In genomic region chr3:97197830-97198229, GRCh38 we compare ENCODE assay signal across 24 cellular contexts.
A peak's percentile ranks its signal among the peaks of the same experiment; 100 is the strongest.
DNase-seq lines count a peak whose midpoint lies in the region; ATAC-seq, FAIRE-seq and TF ChIP-seq lines count a peak whose summit lies in the region.
"Had no signal": no experiment of that assay in that cellular context is flagged by ENCODE, and none has a peak within 500 bp of the region (broad histone marks: within the 10 kb centered on the region; RNA-seq: fewer than 3 reads in every experiment).

No MANE protein-coding gene starts in this region.

- H3K9ac ChIP-seq in H1 (replicated peaks in 1 of 4; ENCODE audit: extremely low read depth in 1 of 4, low read depth in 3 of 4, low read length in 3 of 4), result no peak overlapping the region; a peak in 1 of 7 replicates
- no peak overlapping the region for H3K9ac ChIP-seq in mesendoderm (ENCODE audit: low read length)
- H3K9ac ChIP-seq: BLaER1 treated with 17β-estradiol and CSF1 and Interleukin-3, amounts not matched to agents 10 nM and 100 nM had no signal

- H3K56ac ChIP-seq in H1 (replicated peaks; ENCODE audit: insufficient read length, low read depth, low read length) (no peak overlapping the region), mesendoderm (ENCODE audit: low read length) (no peak overlapping the region)

- no peaks in the 10 kb centered on the region for H3K4me1 Mint-ChIP-seq in MCF 10A (ENCODE audit: insufficient read depth, unreplicated experiment)
- no peaks in the 10 kb centered on the region for H3K4me1 Mint-ChIP-seq in activated naive CD4-positive, alpha-beta T cell treated with anti-CD3 and anti-CD28 coated beads for 36 hours (ENCODE audit: low read depth)
- H3K4me1 Mint-ChIP-seq: CD14-positive monocyte; CD8-positive, alpha-beta memory T cell had no signal

- intact Hi-C loops in breast epithelium (cut with DNase I; ENCODE audit: low total_unique reads), result no loop called here
- intact Hi-C loops in MCF 10A (cut with micrococcal nuclease), result no loop called here
- intact Hi-C loops in mucosa of descending colon (cut with DNase I, micrococcal nuclease), result no loop called here
- intact Hi-C loops in activated naive CD4-positive, alpha-beta T cell treated with anti-CD3 and anti-CD28 coated beads for 36 hours (cut with micrococcal nuclease), result no loop called here

- H4K8ac ChIP-seq in H1 (ENCODE audit: extremely low read depth, insufficient read depth, low read length), result no peak overlapping the region
- no peak overlapping the region for H4K8ac ChIP-seq in mesendoderm (ENCODE audit: low read depth, low read length)

- no peaks in the 10 kb centered on the region for H4K20me1 ChIP-seq in H1 (replicated peaks in 1 of 2; ENCODE audit: control insufficient read depth in 1 of 2, insufficient read depth in 2 of 2, low read length in 2 of 2)
- H4K20me1 ChIP-seq: BLaER1 treated with 17β-estradiol and CSF1 and Interleukin-3, amounts not matched to agents 10 nM and 100 nM had no signal

- H3K27ac ChIP-seq in breast epithelium (peak overlapping the region; percentile 65 to 79), H1 (ENCODE audit: low read depth, low read length) (no peak overlapping the region), mesendoderm (ENCODE audit: low read depth, low read length) (no peak overlapping the region)
- H3K27ac ChIP-seq: A549; BLaER1 treated with 17β-estradiol and CSF1 and Interleukin-3, amounts not matched to agents 10 nM and 100 nM had no signal

- no peaks in the 10 kb centered on the region for H3K27me3 ChIP-seq in breast epithelium
- H3K27me3 ChIP-seq in H1 (replicated peaks in 1 of 4; ENCODE audit: control insufficient read depth in 3 of 4, extremely low read depth in 1 of 4, insufficient read depth in 3 of 4, low read length in 3 of 4), result no peaks in the 10 kb centered on the region
- no peaks in the 10 kb centered on the region for H3K27me3 ChIP-seq in mesendoderm (ENCODE audit: insufficient read depth, low read length, poor library complexity)
- H3K27me3 ChIP-seq: BE2C; BLaER1 treated with 17β-estradiol and CSF1 and Interleukin-3, amounts not matched to agents 10 nM and 100 nM had no signal

- H3K23ac ChIP-seq in H1 (ENCODE audit: insufficient read length) (no peak overlapping the region), mesendoderm (ENCODE audit: low read length) (no peak overlapping the region)

- TF ChIP-seq POLR2A in breast epithelium (IDR thresholded peaks at IDR 0.05) (no peak), H1 (IDR thresholded peaks at IDR 0.05; ENCODE audit: control extremely low read depth in 1 of 2, low read depth in 2 of 2, low read length in 2 of 2) (no peak), GM12891 (IDR thresholded peaks at IDR 0.05; ENCODE audit: low read depth, low read length) (no peak)

- H3K9me3 ChIP-seq in breast epithelium (no peaks in the 10 kb centered on the region), H1 (ENCODE audit: insufficient read depth in 2 of 2, low read depth in 1 of 2, low read length in 1 of 2) (no peaks in the 10 kb centered on the region), mucosa of descending colon (no peaks in the 10 kb centered on the region)
- H3K9me3 ChIP-seq: A549; BE2C; BLaER1 treated with 17β-estradiol and CSF1 and Interleukin-3, amounts not matched to agents 10 nM and 100 nM had no signal

- no peaks in the 10 kb centered on the region for H3K9me3 Mint-ChIP-seq in MCF 10A (ENCODE audit: unreplicated experiment)
- no peaks in the 10 kb centered on the region for H3K9me3 Mint-ChIP-seq in activated naive CD4-positive, alpha-beta T cell treated with anti-CD3 and anti-CD28 coated beads for 36 hours
- H3K9me3 Mint-ChIP-seq: CD4-positive, alpha-beta T cell; GM23338 had no signal

- H3K4me3 Mint-ChIP-seq in MCF 10A (ENCODE audit: unreplicated experiment), result no peak overlapping the region
- H3K4me3 Mint-ChIP-seq in activated naive CD4-positive, alpha-beta T cell treated with anti-CD3 and anti-CD28 coated beads for 36 hours, result no peak overlapping the region
- H3K4me3 Mint-ChIP-seq: CD14-positive monocyte; CD4-positive, alpha-beta T cell; CD8-positive, alpha-beta memory T cell; GM23338 had no signal

- H3K23me2 ChIP-seq in H1 (ENCODE audit: low read depth, low read length), result no peaks in the 10 kb centered on the region

- TF ChIP-seq CTCF in breast epithelium (IDR thresholded peaks at IDR 0.05) (no peak), MCF 10A (IDR thresholded peaks at IDR 0.05; ENCODE audit: unreplicated experiment) (no peak), H1 (IDR thresholded peaks at IDR 0.05; ENCODE audit: control extremely low read depth in 1 of 3, insufficient read depth in 1 of 3, low read depth in 1 of 3, low read length in 3 of 3) (no peak), mucosa of descending colon (IDR thresholded peaks at IDR 0.05) (no peak)

- H3K27ac Mint-ChIP-seq in MCF 10A (ENCODE audit: low read depth, unreplicated experiment), result no peak overlapping the region
- no peak overlapping the region for H3K27ac Mint-ChIP-seq in activated naive CD4-positive, alpha-beta T cell treated with anti-CD3 and anti-CD28 coated beads for 36 hours
- H3K27ac Mint-ChIP-seq: CD4-positive, alpha-beta T cell; CD8-positive, alpha-beta memory T cell; GM23338 had no signal

- CTCF ChIA-PET in MCF 10A (lab: Yijun Ruan, JAX), result no interaction called here
- CTCF ChIA-PET in H1 (lab: Charles Lee; ENCODE audit: partially characterized antibody), result no interaction called here
- CTCF ChIA-PET in activated naive CD4-positive, alpha-beta T cell treated with anti-CD3 and anti-CD28 coated beads for 36 hours (lab: Charles Lee), result no interaction called here

- no peak for ATAC-seq in mucosa of descending colon
- ATAC-seq: A549, GM23338 had no signal

- FAIRE-seq in H1 (lab: Jason Lieb, UNC), result no peak
- no peak for FAIRE-seq in GM12891 (lab: Jason Lieb, UNC)
- FAIRE-seq: A549, D721Med, G401.6, GM19239, H54 had no signal

- H3K14ac ChIP-seq in H1 (ENCODE audit: insufficient read length), result no peak overlapping the region

- no peaks in the 10 kb centered on the region for H3K36me3 Mint-ChIP-seq in MCF 10A (ENCODE audit: insufficient read depth, unreplicated experiment)
- no peaks in the 10 kb centered on the region for H3K36me3 Mint-ChIP-seq in activated naive CD4-positive, alpha-beta T cell treated with anti-CD3 and anti-CD28 coated beads for 36 hours (ENCODE audit: low read depth)
- H3K36me3 Mint-ChIP-seq: CD14-positive monocyte; CD8-positive, alpha-beta memory T cell had no signal

- POLR2A ChIA-PET in MCF 10A (lab: Yijun Ruan, JAX) (interaction anchor here (0.7 kb wide), 1 partner anchor 135 kb away, joined by 3 read pairs; no protein-coding TSS in a partner anchor), H1 (lab: Charles Lee; ENCODE audit: partially characterized antibody) (no interaction called here)

- H2BK5ac ChIP-seq in H1 (ENCODE audit: low read depth, low read length) (no peak overlapping the region), mesendoderm (ENCODE audit: low read length) (no peak overlapping the region)

- H4K91ac ChIP-seq in H1 (replicated peaks; ENCODE audit: insufficient read length, low read length), result no peak overlapping the region

- H2BK20ac ChIP-seq in H1 (ENCODE audit: low read length), result no peak overlapping the region

- H2AK5ac ChIP-seq in H1 (ENCODE audit: low read depth, low read length), result no peak overlapping the region
- H2AK5ac ChIP-seq in mesendoderm (ENCODE audit: low read length), result no peak overlapping the region

- DNase-seq in breast epithelium (ENCODE audit: low spot score in 2 of 2) (no peak), MCF 10A (ENCODE audit: unreplicated experiment) (no peak), H1 (ENCODE audit: low read depth in 1 of 2, low spot score in 2 of 2) (no peak), mesendoderm (peak; percentile 18), mucosa of descending colon (no peak), GM12891 (ENCODE audit: insufficient read length, low spot score) (no peak)
- DNase-seq in activated naive CD4-positive, alpha-beta T cell treated with anti-CD3 and anti-CD28 coated beads for 36 hours, result no peak
- DNase-seq: 8988T; ACHN; AML-193; BE2C; CD4-positive, alpha-beta T cell; CD8-positive, alpha-beta memory T cell; DMS53; DMS79 treated with DMSO at 0.1 percent for 48 hours; HCEC 1CT had no signal

- no peak for TF ChIP-seq EP300 in H1 (IDR thresholded peaks at IDR 0.05; ENCODE audit: borderline replicate concordance in 1 of 2, low read depth in 2 of 2, low read length in 2 of 2)

- H3K18ac ChIP-seq in H1 (ENCODE audit: extremely low read depth, low read length), result no peak overlapping the region
- no peak overlapping the region for H3K18ac ChIP-seq in mesendoderm (ENCODE audit: low read length)

- H3K4me2 ChIP-seq in H1 (ENCODE audit: insufficient read depth in 1 of 2, low read depth in 2 of 2, low read length in 2 of 2) (no peak overlapping the region), mesendoderm (ENCODE audit: low read length) (no peak overlapping the region)
- H3K4me2 ChIP-seq: A549; BLaER1 treated with 17β-estradiol and CSF1 and Interleukin-3, amounts not matched to agents 10 nM and 100 nM; GM23338 had no signal

- H2BK120ac ChIP-seq in H1 (replicated peaks; ENCODE audit: low read depth, low read length) (no peak overlapping the region), mesendoderm (ENCODE audit: low read depth, low read length) (no peak overlapping the region)

- H3K79me2 ChIP-seq in H1 (ENCODE audit: control insufficient read depth in 1 of 2, insufficient read depth in 2 of 2, low read length in 2 of 2), result no peaks in the 10 kb centered on the region
- H3K79me2 ChIP-seq in mesendoderm (ENCODE audit: control insufficient read depth, insufficient read depth, low read length), result no peaks in the 10 kb centered on the region

- H3K4ac ChIP-seq in H1 (replicated peaks; ENCODE audit: insufficient read length, low read depth, low read length), result no peak overlapping the region
- no peak overlapping the region for H3K4ac ChIP-seq in mesendoderm (ENCODE audit: low read depth, low read length)

- BruUV-seq in MCF 10A (replicated peaks; lab: Mats Ljungman, UMichigan), result no TSS peak

- no peak overlapping the region for H2BK12ac ChIP-seq in H1 (ENCODE audit: low read depth, low read length)

- H2AFZ ChIP-seq in H1 (ENCODE audit: low read length), result peak overlapping the region; percentile 46; the same call in 1 of the 2 replicates
- H2AFZ ChIP-seq: GM23338 had no signal

- H3K4me3 ChIP-seq in breast epithelium (no peak overlapping the region), H1 (ENCODE audit: extremely low read depth in 1 of 4, insufficient read depth in 2 of 4, low read depth in 3 of 4, low read length in 4 of 4) (no peak overlapping the region), mesendoderm (ENCODE audit: low read length) (no peak overlapping the region), mucosa of descending colon (no peak overlapping the region)
- H3K4me3 ChIP-seq: A549; BLaER1 treated with 17β-estradiol and CSF1 and Interleukin-3, amounts not matched to agents 10 nM and 100 nM; GM23338 had no signal

- H3K27me3 Mint-ChIP-seq in MCF 10A (ENCODE audit: insufficient read depth, unreplicated experiment), result no peaks in the 10 kb centered on the region
- H3K27me3 Mint-ChIP-seq in activated naive CD4-positive, alpha-beta T cell treated with anti-CD3 and anti-CD28 coated beads for 36 hours (ENCODE audit: low read depth), result no peaks in the 10 kb centered on the region
- H3K27me3 Mint-ChIP-seq: CD4-positive, alpha-beta T cell; CD8-positive, alpha-beta memory T cell had no signal

- H2BK15ac ChIP-seq in H1 (ENCODE audit: low read length) (no peak overlapping the region), mesendoderm (replicated peaks; ENCODE audit: low read depth) (no peak overlapping the region)

- WGBS in H1 (ENCODE audit: extremely low coverage in 1 of 2, insufficient coverage in 1 of 2, insufficient read length in 1 of 2, insufficient replicate concordance in 2 of 2, low coverage in 1 of 2, low lambda C conversion rate in 2 of 2, missing lambda C conversion rate in 1 of 2), 2 experiments, result 84% methylated on average over 1 of the region's 1 CpG; no CpG with 5 or more reads in 1 of the 2 experiments
- no CpG with 5 or more reads among the region's 1 CpG for WGBS in mesendoderm (ENCODE audit: extremely low coverage, insufficient coverage, low lambda C conversion rate)

- no peaks in the 10 kb centered on the region for H3K79me1 ChIP-seq in H1 (ENCODE audit: low read depth, low read length)
- no peaks in the 10 kb centered on the region for H3K79me1 ChIP-seq in mesendoderm (ENCODE audit: low read length)

- no peaks in the 10 kb centered on the region for H3K36me3 ChIP-seq in breast epithelium
- H3K36me3 ChIP-seq in H1 (ENCODE audit: control insufficient read depth in 2 of 4, insufficient read depth in 4 of 4, low read length in 3 of 4), result no peaks in the 10 kb centered on the region
- no peaks in the 10 kb centered on the region for H3K36me3 ChIP-seq in mesendoderm (ENCODE audit: control insufficient read depth, insufficient read depth, low read length)
- H3K36me3 ChIP-seq in mucosa of descending colon (ENCODE audit: low read depth), result no peaks in the 10 kb centered on the region
- H3K36me3 ChIP-seq: BE2C; BLaER1 treated with 17β-estradiol and CSF1 and Interleukin-3, amounts not matched to agents 10 nM and 100 nM had no signal

- H4K5ac ChIP-seq in H1 (ENCODE audit: insufficient read length, low read depth, low read length), result no peak overlapping the region
- H4K5ac ChIP-seq in mesendoderm (ENCODE audit: low read length), result no peak overlapping the region

- H3K4me1 ChIP-seq in breast epithelium, result peaks cover 0 to 3% of the 10 kb centered on the region in 2 donors
- H3K4me1 ChIP-seq in H1 (replicated peaks in 1 of 4; ENCODE audit: control insufficient read depth in 3 of 4, insufficient read depth in 4 of 4, low read length in 3 of 4), result peaks cover 0 to 4% (median 0%) of the 10 kb centered on the region in 4 experiments; a peak in 1 of 7 replicates
- peaks cover 7% of the 10 kb centered on the region for H3K4me1 ChIP-seq in mesendoderm (ENCODE audit: control insufficient read depth, low read depth, low read length)
- no peaks in the 10 kb centered on the region for H3K4me1 ChIP-seq in mucosa of descending colon (ENCODE audit: low read depth)
- H3K4me1 ChIP-seq: A549, BE2C had no signal

- TF ChIP-seq RAD21 in H1 (IDR thresholded peaks at IDR 0.05 in 1 of 2, conservative IDR thresholded peaks at IDR 0.05 in 1 of 2; ENCODE audit: low read depth in 2 of 2, low read length in 2 of 2), result no peak

Comparison
In these comparisons a context has a peak if more than half of its experiments do, and no peak if none do; other contexts are left out.
1. H3K27ac ChIP-seq: peak in breast epithelium (2 of 2); none in H1 (single experiment) and mesendoderm (single experiment).